ENCODE assay signal across 2 cellular contexts in the genomic region with DNA sequence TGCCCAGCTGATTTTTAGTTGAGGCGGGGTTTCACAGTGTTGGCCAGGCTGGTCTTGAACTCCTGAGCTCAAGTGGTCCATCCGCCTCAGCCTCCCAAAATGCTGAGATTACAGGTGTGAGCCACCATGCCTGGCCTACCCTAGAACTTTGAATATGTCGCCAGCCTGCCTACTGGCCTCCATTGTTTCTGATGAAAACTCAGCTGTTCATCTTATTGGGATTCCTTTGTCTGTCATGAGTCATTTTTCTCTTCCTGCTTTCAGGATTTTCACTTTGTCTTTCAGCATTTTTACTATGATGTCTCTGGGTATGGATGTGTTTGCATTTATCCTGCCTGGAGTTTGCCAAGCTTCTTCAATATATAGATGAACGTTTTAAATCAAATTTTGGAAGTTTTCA.
TF ChIP-seq lines count a peak whose summit lies in the region.

No MANE protein-coding gene starts in this region.

TF ChIP-seq in K562, 482 proteins besides CTCF, POLR2A, EP300 and RAD21:
- TF ChIP-seq CBX3 (IDR thresholded peaks at IDR 0.05; ENCODE audit: borderline replicate concordance in 1 of 2, low read length in 2 of 2) (peak in 1 of 2 experiments; percentile 86; a peak in 2 of 3 replicates), FOSL1 (tag; conservative IDR thresholded peaks at IDR 0.05) (peak; percentile 56), CREM (IDR thresholded peaks at IDR 0.05; ENCODE audit: low read depth) (no peak), JUN (IDR thresholded peaks at IDR 0.05; ENCODE audit: borderline replicate concordance, low read depth, low read length) (0 out of 2 replicates have a peak, but pooled peaks have one; percentile 28), JUN (CRISPR knock-in tag; IDR thresholded peaks at IDR 0.05; ENCODE audit: borderline replicate concordance) (no peak), EHMT2 (IDR thresholded peaks at IDR 0.05) (peak; percentile 80), RBM15 (IDR thresholded peaks at IDR 0.05; ENCODE audit: insufficient read depth, low read length) (no peak), TRIM24 (IDR thresholded peaks at IDR 0.05) (peak; percentile 83 to 91), PRMT5 (CRISPR knock-in tag; IDR thresholded peaks at IDR 0.05) (no peak), JUND (IDR thresholded peaks at IDR 0.05; ENCODE audit: borderline replicate concordance, low read depth, low read length) (peak; percentile 26; the same call in 1 of the 2 replicates), JUND (tag; IDR thresholded peaks at IDR 0.05; ENCODE audit: borderline replicate concordance, low read depth, low read length) (no peak), TRIM28 (IDR thresholded peaks at IDR 0.05) (peak; percentile 91), MTA3 (IDR thresholded peaks at IDR 0.05; ENCODE audit: borderline replicate concordance) (peak; percentile 24; the same call in 1 of the 2 replicates), HNRNPLL (IDR thresholded peaks at IDR 0.05; ENCODE audit: low read depth, low read length, poor library complexity, severe bottlenecking) (no peak)
- TF ChIP-seq, protein P1, sequence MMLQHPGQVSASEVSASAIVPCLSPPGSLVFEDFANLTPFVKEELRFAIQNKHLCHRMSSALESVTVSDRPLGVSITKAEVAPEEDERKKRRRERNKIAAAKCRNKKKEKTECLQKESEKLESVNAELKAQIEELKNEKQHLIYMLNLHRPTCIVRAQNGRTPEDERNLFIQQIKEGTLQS (IDR thresholded peaks at IDR 0.05), result peak; percentile 72
- TF ChIP-seq, protein P1 (CRISPR knock-in tag; conservative IDR thresholded peaks at IDR 0.05), result no peak
- TF ChIP-seq, protein P2, sequence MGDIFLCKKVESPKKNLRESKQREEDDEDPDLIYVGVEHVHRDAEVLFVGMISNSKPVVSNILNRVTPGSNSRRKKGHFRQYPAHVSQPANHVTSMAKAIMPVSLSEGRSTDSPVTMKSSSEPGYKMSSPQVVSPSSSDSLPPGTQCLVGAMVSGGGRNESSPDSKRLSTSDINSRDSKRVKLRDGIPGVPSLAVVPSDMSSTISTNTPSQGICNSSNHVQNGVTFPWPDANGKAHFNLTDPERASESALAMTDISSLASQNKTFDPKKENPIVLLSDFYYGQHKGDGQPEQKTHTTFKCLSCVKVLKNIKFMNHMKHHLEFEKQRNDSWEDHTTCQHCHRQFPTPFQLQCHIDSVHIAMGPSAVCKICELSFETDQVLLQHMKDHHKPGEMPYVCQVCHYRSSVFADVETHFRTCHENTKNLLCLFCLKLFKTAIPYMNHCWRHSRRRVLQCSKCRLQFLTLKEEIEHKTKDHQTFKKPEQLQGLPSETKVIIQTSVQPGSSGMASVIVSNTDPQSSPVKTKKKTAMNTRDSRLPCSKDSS (IDR thresholded peaks at IDR 0.05; ENCODE audit: low read depth, partially characterized antibody), result peak; percentile 58

TF ChIP-seq in endothelial cell of umbilical vein, 7 proteins besides CTCF, POLR2A, EP300 and RAD21:
- TF ChIP-seq, protein P3, sequence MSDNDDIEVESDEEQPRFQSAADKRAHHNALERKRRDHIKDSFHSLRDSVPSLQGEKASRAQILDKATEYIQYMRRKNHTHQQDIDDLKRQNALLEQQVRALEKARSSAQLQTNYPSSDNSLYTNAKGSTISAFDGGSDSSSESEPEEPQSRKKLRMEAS (IDR thresholded peaks at IDR 0.05; ENCODE audit: insufficient read depth, insufficient read length), result no peak
- no peak for TF ChIP-seq MYC (IDR thresholded peaks at IDR 0.05; ENCODE audit: low read depth, low read length)
- TF ChIP-seq FOS (IDR thresholded peaks at IDR 0.05; ENCODE audit: borderline replicate concordance, insufficient read depth, low read length), result peak; percentile 14
- no peak for TF ChIP-seq GATA2 (IDR thresholded peaks at IDR 0.05; ENCODE audit: insufficient read depth, insufficient read length, low read depth, low read length)
